ENCODE assay signal across 11 cellular contexts in genomic region chr14:75905505-75905904, GRCh38.
DNase-seq lines count a peak whose midpoint lies in the region; ATAC-seq and TF ChIP-seq lines count a peak whose summit lies in the region.
"Had no signal": no experiment of that assay in that cellular context is flagged by ENCODE, and none has a peak within 500 bp of the region (broad histone marks: within the 10 kb centered on the region; RNA-seq: fewer than 3 reads in every experiment).

No MANE protein-coding gene starts in this region.

- H3K4me2 ChIP-seq in BLaER1, result peak overlapping the region; percentile 25
- no peak overlapping the region for H3K4me2 ChIP-seq in mesendoderm (ENCODE audit: low read length)

- no peaks in the 10 kb centered on the region for H3K79me1 ChIP-seq in mesendoderm (ENCODE audit: low read length)

- no peak overlapping the region for H3K4me3 ChIP-seq in BLaER1
- H3K4me3 ChIP-seq in choroid plexus epithelial cell (ENCODE audit: low read depth, low read length), result no peak overlapping the region
- H3K4me3 ChIP-seq in mesendoderm (ENCODE audit: low read length), result no peak overlapping the region
- H3K4me3 ChIP-seq: GM12878 had no signal

- no peaks in the 10 kb centered on the region for H3K9me3 ChIP-seq in BLaER1

- no peak overlapping the region for H2BK120ac ChIP-seq in mesendoderm (ENCODE audit: low read depth, low read length)

- no peak overlapping the region for H2AK5ac ChIP-seq in mesendoderm (ENCODE audit: low read length)

- no peaks in the 10 kb centered on the region for H4K20me1 ChIP-seq in BLaER1

- no peak overlapping the region for H2BK15ac ChIP-seq in mesendoderm (replicated peaks; ENCODE audit: low read depth)

- ATAC-seq in HG03095 (IDR thresholded peaks at IDR 0.05; ENCODE audit: unreplicated experiment), result no peak
- ATAC-seq in HG03571 (IDR thresholded peaks at IDR 0.05; ENCODE audit: unreplicated experiment), result no peak
- ATAC-seq: GM12878 had no signal

- H3K9ac ChIP-seq in BLaER1 (0 out of 2 replicates have a peak overlapping the region, but pooled peaks have one; percentile 15), mesendoderm (ENCODE audit: low read length) (no peak overlapping the region)

- no peaks in the 10 kb centered on the region for H3K27me3 ChIP-seq in BLaER1
- H3K27me3 ChIP-seq in mesendoderm (ENCODE audit: insufficient read depth, low read length, poor library complexity), result no peaks in the 10 kb centered on the region

- no peak overlapping the region for H4K5ac ChIP-seq in mesendoderm (ENCODE audit: low read length)

- no peak overlapping the region for H3K23ac ChIP-seq in mesendoderm (ENCODE audit: low read length)

- no peak overlapping the region for H3K18ac ChIP-seq in mesendoderm (ENCODE audit: low read length)

- no peak overlapping the region for H3K56ac ChIP-seq in mesendoderm (ENCODE audit: low read length)

- no peak overlapping the region for H2BK5ac ChIP-seq in mesendoderm (ENCODE audit: low read length)

- no peaks in the 10 kb centered on the region for H3K79me2 ChIP-seq in mesendoderm (ENCODE audit: control insufficient read depth, insufficient read depth, low read length)

- no peak overlapping the region for H3K27ac ChIP-seq in BLaER1
- H3K27ac ChIP-seq in mesendoderm (ENCODE audit: low read depth, low read length), result no peak overlapping the region

- TF ChIP-seq CTCF in choroid plexus epithelial cell (conservative IDR thresholded peaks at IDR 0.05; ENCODE audit: low read depth, low read length), result no peak

- H3K4me1 ChIP-seq in BLaER1 (peaks cover 14% of the 10 kb centered on the region), mesendoderm (ENCODE audit: control insufficient read depth, low read depth, low read length) (no peaks in the 10 kb centered on the region)

- WGBS in mesendoderm (ENCODE audit: extremely low coverage, insufficient coverage, low lambda C conversion rate), result no CpG with 5 or more reads among the region's 2 CpGs

- no peak overlapping the region for H4K8ac ChIP-seq in mesendoderm (ENCODE audit: low read depth, low read length)

- peaks cover 28% of the 10 kb centered on the region for H3K36me3 ChIP-seq in BLaER1
- peaks cover 2% of the 10 kb centered on the region for H3K36me3 ChIP-seq in mesendoderm (ENCODE audit: control insufficient read depth, insufficient read depth, low read length)

- DNase-seq in NCI-H2107 treated with DMSO at 0.1 percent for 48 hours (lab: John Stamatoyannopoulos, UW; ENCODE audit: unreplicated experiment), result peak; percentile 23
- peak; percentile 85 for DNase-seq in choroid plexus epithelial cell (ENCODE audit: low read depth)
- peak; percentile 55 for DNase-seq in midbrain (lab: John Stamatoyannopoulos, UW)
- no peak for DNase-seq in HPDE6-E6E7 (ENCODE audit: extremely low spot score)
- DNase-seq in mesendoderm, result no peak
- DNase-seq: NCI-H187 treated with DMSO at 0.1 percent for 48 hours, T-helper 2 cell had no signal

- H3K4ac ChIP-seq in mesendoderm (ENCODE audit: low read depth, low read length), result no peak overlapping the region

Comparison
In these comparisons a context has a peak if more than half of its experiments do, and no peak if none do; other contexts are left out.
1. DNase-seq: peak in NCI-H2107 treated with DMSO at 0.1 percent for 48 hours (single experiment), choroid plexus epithelial cell (single experiment) and midbrain (single experiment); none in HPDE6-E6E7 (single experiment) and mesendoderm (single experiment).